Comparison of ENCODE assay signal across 8 cellular contexts in the genomic region with DNA sequence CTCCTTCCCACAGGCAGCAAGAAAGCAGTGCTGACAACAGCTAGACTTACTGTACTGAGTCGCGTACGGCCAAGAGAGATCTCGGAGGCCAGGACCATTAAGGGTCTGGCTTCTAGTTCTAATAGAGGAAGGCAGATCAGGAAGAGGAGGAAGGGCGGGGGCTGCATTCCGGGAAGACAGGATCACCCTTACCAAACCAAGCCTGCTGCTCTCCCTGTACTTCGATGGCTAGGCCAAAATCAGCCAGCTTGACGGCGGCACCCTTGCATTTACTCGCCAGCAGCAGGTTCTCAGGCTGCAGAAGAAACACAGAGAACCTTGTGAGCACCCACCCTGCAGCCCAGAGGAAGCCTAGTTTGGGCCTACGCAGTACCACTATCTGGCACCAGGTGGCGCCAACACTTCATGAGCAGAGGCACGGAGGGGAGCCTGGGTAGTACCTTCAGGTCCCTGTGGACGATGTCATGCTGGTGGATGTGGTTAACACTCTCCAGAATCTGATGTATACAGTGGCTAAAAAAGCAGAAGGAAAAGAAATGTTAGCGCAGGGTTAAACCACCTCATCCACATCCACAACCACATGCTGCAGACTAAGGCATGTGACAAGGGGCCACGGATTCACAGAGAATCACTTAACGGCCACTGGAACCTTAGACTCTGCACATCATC. TPM values are rescaled to one million over a fixed set of nuclear protein-coding genes. Genes with fewer than 3 reads are reported as not detected.
DNase-seq lines count a peak whose midpoint lies in the region; ATAC-seq, FAIRE-seq and TF ChIP-seq lines count a peak whose summit lies in the region.

No MANE protein-coding gene starts in this region.

- no peaks in the 10 kb centered on the region for H3K4me1 ChIP-seq in Panc1 (ENCODE audit: control insufficient read depth, insufficient read depth, low read length)

- intact Hi-C loops in Panc1 (cut with micrococcal nuclease; ENCODE audit: unreplicated experiment): loop anchor here (1.0 kb wide), 1 partner anchor 30 kb away; no protein-coding TSS in a partner anchor

- H3K9me3 Mint-ChIP-seq in activated T-cell treated with anti-CD3 and anti-CD28 coated beads, Interleukin-2, amount 50 U/mL, for 72 hours: no peaks in the 10 kb centered on the region
- H3K9me3 Mint-ChIP-seq in nephron progenitor cell: no peaks in the 10 kb centered on the region

- peak overlapping the region; percentile 24 to 63 for H3K4me3 Mint-ChIP-seq in activated T-cell treated with anti-CD3 and anti-CD28 coated beads, Interleukin-2, amount 50 U/mL, for 72 hours
- no peak overlapping the region for H3K4me3 Mint-ChIP-seq in nephron progenitor cell

- H3K27me3 Mint-ChIP-seq in activated T-cell treated with anti-CD3 and anti-CD28 coated beads, Interleukin-2, amount 50 U/mL, for 72 hours (ENCODE audit: low read depth): no peaks in the 10 kb centered on the region
- no peaks in the 10 kb centered on the region for H3K27me3 Mint-ChIP-seq in nephron progenitor cell (ENCODE audit: low read depth, poor library complexity)

- H3K4me1 Mint-ChIP-seq in activated T-cell treated with anti-CD3 and anti-CD28 coated beads, Interleukin-2, amount 50 U/mL, for 72 hours (ENCODE audit: low read depth): peaks cover 18% of the 10 kb centered on the region
- H3K4me1 Mint-ChIP-seq in nephron progenitor cell: peaks cover 5% of the 10 kb centered on the region

- H3K36me3 ChIP-seq in Panc1 (ENCODE audit: control insufficient read depth, insufficient read depth, low read length): peaks cover 13% of the 10 kb centered on the region; the same call in 1 of the 2 replicates

- peak overlapping the region; percentile 39 for H3K27ac Mint-ChIP-seq in activated T-cell treated with anti-CD3 and anti-CD28 coated beads, Interleukin-2, amount 50 U/mL, for 72 hours
- H3K27ac Mint-ChIP-seq in nephron progenitor cell: no peak overlapping the region

- H3K9me3 ChIP-seq in Panc1 (ENCODE audit: control insufficient read depth, insufficient read depth, low read depth, low read length): no peaks in the 10 kb centered on the region

- H3K4me3 ChIP-seq in Panc1 (ENCODE audit: low read depth in 2 of 2, low read length in 2 of 2) (no peak overlapping the region), fibroblast of mammary gland (ENCODE audit: control insufficient read depth, low read depth, low read length) (no peak overlapping the region)

- no TSS peak for BruUV-seq in Panc1 (replicated peaks; lab: Mats Ljungman, UMichigan)

- no peak overlapping the region for H3K27ac ChIP-seq in Panc1 (ENCODE audit: low read length)

- DNase-seq in D721Med (ENCODE audit: insufficient read length, low spot score): peak; percentile 87
- DNase-seq in HT-29 (ENCODE audit: low spot score): peak; percentile 90
- DNase-seq in Panc1 (ENCODE audit: low read depth, low spot score): peak; percentile 62
- DNase-seq in activated T-cell treated with anti-CD3 and anti-CD28 coated beads, Interleukin-2, amount 50 U/mL, for 72 hours: peak; percentile 88 to 92
- DNase-seq in fibroblast of mammary gland (ENCODE audit: low read depth): peak; percentile 84
- peak; percentile 93 for DNase-seq in nephron progenitor cell
- peak; percentile 84 for DNase-seq in stimulated activated naive CD4-positive, alpha-beta T cell treated with Interleukin-2 at 50 U/mL for 16 hours (lab: John Stamatoyannopoulos, UW)

- POLR2A ChIA-PET in Panc1 (lab: Charles Lee): interaction anchor here (1.1 kb wide), 1 partner anchor 31 kb away, joined by 3 read pairs; no protein-coding TSS in a partner anchor

- H3K27me3 ChIP-seq in Panc1 (ENCODE audit: control insufficient read depth, insufficient read depth, low read length): no peaks in the 10 kb centered on the region

- H3K36me3 Mint-ChIP-seq in activated T-cell treated with anti-CD3 and anti-CD28 coated beads, Interleukin-2, amount 50 U/mL, for 72 hours (ENCODE audit: insufficient read depth in 2 of 2): peaks cover 3 to 6% of the 10 kb centered on the region in 2 donors
- H3K36me3 Mint-ChIP-seq in nephron progenitor cell (ENCODE audit: low read depth): peaks cover 38% of the 10 kb centered on the region

- in situ Hi-C loops in Panc1 (cut with HindIII; ENCODE audit: low pct_unique_long_range_greater_than_20kb, low sequenced_read_pairs): no loop called here

- CTCF ChIA-PET in Panc1 (lab: Charles Lee): interaction anchor here (0.5 to 1.9 kb wide), 3 partner anchors 31 to 171 kb away, joined by 3 to 11 read pairs (median 3); no protein-coding TSS in a partner anchor

- no peak for FAIRE-seq in D721Med (lab: Jason Lieb, UNC)

- TF ChIP-seq CTCF in D721Med (IDR thresholded peaks at IDR 0.05; ENCODE audit: insufficient read depth, missing control alignments) (peak; percentile 98), Panc1 (IDR thresholded peaks at IDR 0.05) (peak; percentile 99), fibroblast of mammary gland (conservative IDR thresholded peaks at IDR 0.05; ENCODE audit: control insufficient read depth, insufficient read depth, low read depth, low read length) (peak; percentile 99), nephron progenitor cell (IDR thresholded peaks at IDR 0.05) (peak; percentile 99)

- ATAC-seq in GM21367 (IDR thresholded peaks at IDR 0.05; ENCODE audit: unreplicated experiment) (peak; percentile 90), Panc1 (peak; percentile 91)
- ATAC-seq in activated T-cell treated with anti-CD3 and anti-CD28 coated beads, Interleukin-2, amount 50 U/mL, for 72 hours (replicated peaks in 1 of 2): peak; percentile 99 to 100

RNA-seq across cellular contexts. Expression of a gene that starts 25.4 kb away (rescaled TPM):
- 44.2 and 48.3 TPM in 2 replicates for total RNA-seq in HT-29 (2014; rRNA removed; shearing (Covaris generic))
- total RNA-seq in Panc1 (2021; ENCODE audit: unreplicated experiment): 41.4 TPM
- polyA plus RNA-seq in Panc1 (2012; ENCODE audit: insufficient read length): 37.5 TPM
- total RNA-seq in activated T-cell treated with anti-CD3 and anti-CD28 coated beads, Interleukin-2, amount 50 U/mL, for 72 hours: 10 to 100 TPM; 25.0 to 30.3 TPM

RNA-seq across cellular contexts. Expression of a gene that starts 37.6 kb away (rescaled TPM):
- total RNA-seq in HT-29 (2014; rRNA removed; shearing (Covaris generic)): 18.6 and 19.8 TPM in 2 replicates
- total RNA-seq in Panc1 (2021; ENCODE audit: unreplicated experiment): 49.0 TPM
- 49.6 TPM for polyA plus RNA-seq in Panc1 (2012; ENCODE audit: insufficient read length)
- 100 to 1,000 TPM; 120 to 127 TPM for total RNA-seq in activated T-cell treated with anti-CD3 and anti-CD28 coated beads, Interleukin-2, amount 50 U/mL, for 72 hours
